ENCODE assay signal across 23 cellular contexts in genomic region chr16:28297784-28298510, GRCh38. TPM values are rescaled to one million over a fixed set of nuclear protein-coding genes. Genes with fewer than 3 reads are reported as not detected.
A peak's percentile ranks its signal among the peaks of the same experiment; 100 is the strongest.
DNase-seq lines count a peak whose midpoint lies in the region; ATAC-seq, FAIRE-seq and TF ChIP-seq lines count a peak whose summit lies in the region.
"Had no signal": no experiment of that assay in that cellular context is flagged by ENCODE, and none has a peak within 500 bp of the region (broad histone marks: within the 10 kb centered on the region; RNA-seq: fewer than 3 reads in every experiment).

No MANE protein-coding gene starts in this region.

- no peaks in the 10 kb centered on the region for H3K9me3 Mint-ChIP-seq in central memory CD8-positive, alpha-beta T cell

- H3K36me3 ChIP-seq in HepG2 (replicated peaks in 1 of 2; ENCODE audit: control insufficient read depth in 1 of 2, insufficient read depth in 2 of 2, low read length in 2 of 2): no peaks in the 10 kb centered on the region
- H3K36me3 ChIP-seq in right lobe of liver: no peaks in the 10 kb centered on the region
- no peaks in the 10 kb centered on the region for H3K36me3 ChIP-seq in thyroid gland
- H3K36me3 ChIP-seq: adrenal gland, BE2C, pancreas, stomach had no signal

- peaks cover 13% of the 10 kb centered on the region; the same call in 1 of the 2 replicates for H4K20me1 ChIP-seq in HepG2 (ENCODE audit: insufficient read depth, low read length)

- no peak for TF ChIP-seq EP300 in HepG2 (IDR thresholded peaks at IDR 0.05; ENCODE audit: low read depth in 2 of 2, low read length in 2 of 2)
- no peak for TF ChIP-seq EP300 in HepG2 (CRISPR knock-in tag; IDR thresholded peaks at IDR 0.05; ENCODE audit: borderline replicate concordance)

- no peaks in the 10 kb centered on the region for H3K27me3 Mint-ChIP-seq in central memory CD8-positive, alpha-beta T cell

- intact Hi-C loops in HepG2 (cut with micrococcal nuclease; ENCODE audit: unreplicated experiment): no loop called here
- intact Hi-C loops in right lobe of liver (cut with DNase I): no loop called here
- intact Hi-C loops in thyroid gland (cut with DNase I): no loop called here

- CTCF ChIA-PET in HepG2 (lab: Yijun Ruan, JAX; ENCODE audit: low intra/inter-chr PET ratio, low total read pairs): no interaction called here

- peak overlapping the region; percentile 75 for H3K4me3 Mint-ChIP-seq in central memory CD8-positive, alpha-beta T cell

- H3K27me3 ChIP-seq in HepG2 (ENCODE audit: control insufficient read depth in 1 of 2, insufficient read depth in 2 of 2, low read length in 2 of 2): peaks cover 15 to 54% of the 10 kb centered on the region in 2 experiments
- H3K27me3 ChIP-seq in right lobe of liver: no peaks in the 10 kb centered on the region
- no peaks in the 10 kb centered on the region for H3K27me3 ChIP-seq in thyroid gland
- H3K27me3 ChIP-seq: adrenal gland, pancreas had no signal

- H3K79me2 ChIP-seq in HepG2 (ENCODE audit: insufficient read depth, low read length): no peaks in the 10 kb centered on the region

- H3K4me1 Mint-ChIP-seq in central memory CD8-positive, alpha-beta T cell: peaks cover 79% of the 10 kb centered on the region

- ATAC-seq in HepG2 (no peak; the same call in 2 of the 3 replicates), right lobe of liver (no peak), HG03196 (IDR thresholded peaks at IDR 0.05; ENCODE audit: unreplicated experiment) (no peak)
- no peak for ATAC-seq in central memory CD8-positive, alpha-beta T cell (replicated peaks; ENCODE audit: extremely low read depth, poor library complexity, severe bottlenecking)
- ATAC-seq: pancreas had no signal

- DNase-seq in HepG2 (ENCODE audit: low spot score) (no peak), right lobe of liver (no peak), NCI-H2029 (lab: John Stamatoyannopoulos, UW) (peak; percentile 17), thyroid gland (peak; percentile 48 to 58), GF-D8 (lab: John Stamatoyannopoulos, UW) (no peak), occipital lobe (lab: John Stamatoyannopoulos, UW) (no peak)
- DNase-seq in central memory CD8-positive, alpha-beta T cell (ENCODE audit: low spot score in 2 of 2): no peak
- DNase-seq: activated CD8-positive, alpha-beta memory T cell treated with anti-CD3 and anti-CD28 coated beads, Interleukin-2, amount 50 U/mL, for 48 hours; adrenal gland; BE2C; EL; erythroblast; Kasumi-1; kidney; midbrain; NCI-H1417 treated with DMSO at 0.1 percent for 48 hours; pancreas; stomach had no signal

- H3K27ac Mint-ChIP-seq in central memory CD8-positive, alpha-beta T cell (ENCODE audit: low read depth): no peak overlapping the region

- TF ChIP-seq CTCF in HepG2 (CRISPR knock-in tag; IDR thresholded peaks at IDR 0.05) (no peak), right lobe of liver (IDR thresholded peaks at IDR 0.05) (no peak), thyroid gland (IDR thresholded peaks at IDR 0.05) (no peak)

- H3K4me2 ChIP-seq in HepG2 (ENCODE audit: low read depth, low read length): no peak overlapping the region
- H3K4me2 ChIP-seq: PC-9 had no signal

- POLR2A ChIA-PET in HepG2 (lab: Yijun Ruan, JAX): no interaction called here

- H3K4me3 ChIP-seq in HepG2 (replicated peaks in 1 of 3; ENCODE audit: insufficient read depth in 1 of 3, low read depth in 2 of 3, low read length in 3 of 3): no peak overlapping the region
- H3K4me3 ChIP-seq in right lobe of liver: no peak overlapping the region
- no peak overlapping the region for H3K4me3 ChIP-seq in thyroid gland (replicated peaks in 1 of 3)
- H3K4me3 ChIP-seq: adrenal gland, pancreas, PC-9, skin epidermis, stomach had no signal

- no peak overlapping the region for H3K27ac ChIP-seq in HepG2 (ENCODE audit: extremely low read length, insufficient read depth, low read length)
- no peak overlapping the region for H3K27ac ChIP-seq in right lobe of liver
- H3K27ac ChIP-seq in thyroid gland: peak overlapping the region; percentile 17 to 24 (median 17)
- H3K27ac ChIP-seq: adrenal gland, pancreas, PC-9, skin epidermis, stomach, VCaP had no signal

- peaks cover 10% of the 10 kb centered on the region for H3K4me1 ChIP-seq in HepG2 (ENCODE audit: insufficient read depth, low read length)
- peaks cover 0 to 3% (median 0%) of the 10 kb centered on the region in 4 donors for H3K4me1 ChIP-seq in right lobe of liver
- H3K4me1 ChIP-seq in thyroid gland: peaks cover 17 to 21% of the 10 kb centered on the region in 2 donors
- H3K4me1 ChIP-seq: BE2C, pancreas had no signal

- H2AFZ ChIP-seq in HepG2 (ENCODE audit: low read length): no peak overlapping the region
- H2AFZ ChIP-seq: PC-9 had no signal

- H3K9ac ChIP-seq in HepG2 (ENCODE audit: insufficient read depth, low read depth, low read length): no peak overlapping the region

- no peaks in the 10 kb centered on the region for H3K9me3 ChIP-seq in HepG2 (ENCODE audit: low read length)
- H3K9me3 ChIP-seq in right lobe of liver: no peaks in the 10 kb centered on the region
- H3K9me3 ChIP-seq in thyroid gland: no peaks in the 10 kb centered on the region
- H3K9me3 ChIP-seq: adrenal gland, BE2C, pancreas, stomach had no signal

- in situ Hi-C loops in HepG2 (cut with HindIII; ENCODE audit: extremely low pct_ligation_motif_present, low pct_unique_long_range_greater_than_20kb): no loop called here

- TF ChIP-seq RAD21 in HepG2 (CRISPR knock-in tag; IDR thresholded peaks at IDR 0.05): no peak

- WGBS in HepG2 (ENCODE audit: low lambda C conversion rate): 12% methylated on average over 8 of the region's 11 CpGs
- 67% methylated on average over 2 of the region's 11 CpGs for WGBS in right lobe of liver (ENCODE audit: insufficient coverage, low coverage, low lambda C conversion rate, missing lambda C conversion rate)
- WGBS in thyroid gland, 2 donors: 48 to 49% methylated on average over 8 to 10 of the region's 11 CpGs

- BruUV-seq in HepG2 (replicated peaks; lab: Mats Ljungman, UMichigan): no TSS peak

- no peak for TF ChIP-seq POLR2A in HepG2 (IDR thresholded peaks at IDR 0.05; ENCODE audit: insufficient read depth in 1 of 2, low read depth in 2 of 2, low read length in 2 of 2)
- no peak for TF ChIP-seq POLR2A in right lobe of liver (IDR thresholded peaks at IDR 0.05)
- no peak for TF ChIP-seq POLR2A in thyroid gland (IDR thresholded peaks at IDR 0.05)

- no peak for FAIRE-seq in HepG2 (lab: Jason Lieb, UNC)
- FAIRE-seq: GM12892, kidney, pancreas had no signal

- peaks cover 11% of the 10 kb centered on the region for H3K36me3 Mint-ChIP-seq in central memory CD8-positive, alpha-beta T cell (ENCODE audit: insufficient read depth)

TF ChIP-seq in HepG2, 621 proteins besides CTCF, POLR2A, EP300 and RAD21 (continues in another document):
- TF ChIP-seq ZSCAN31 (CRISPR knock-in tag; IDR thresholded peaks at IDR 0.05; ENCODE audit: low read depth) (no peak), MIER2 (CRISPR knock-in tag; IDR thresholded peaks at IDR 0.05) (peak; percentile 71; the same call in 1 of the 2 replicates), ZNF451 (CRISPR knock-in tag; IDR thresholded peaks at IDR 0.05) (no peak)

RNA-seq across cellular contexts. Expression of gene SBK1, which starts 5.6 kb away (rescaled TPM):
- total RNA-seq in HepG2 (2016; rRNA removed; fragmentation: Illumina TruSeq; extraction: Trizol): 0.15 and 0.18 TPM in 2 replicates
- total RNA-seq in HepG2 (2016; cell fraction: cytosol; rRNA removed; fragmentation: Illumina TruSeq; extraction: Trizol; ENCODE audit: low read depth): 0.09 TPM in 1 of 2 replicates, not detected in the other
- 0.19 and 0.25 TPM in 2 replicates for total RNA-seq in HepG2 (2016; cell fraction: insoluble cytoplasmic fraction; rRNA removed; fragmentation: Illumina TruSeq; extraction: Trizol)
- total RNA-seq in HepG2 (2016; cell fraction: membrane; rRNA removed; fragmentation: Illumina TruSeq; extraction: Trizol): 0.22 and 0.28 TPM in 2 replicates
- total RNA-seq in HepG2 (2016; cell fraction: nucleus; rRNA removed; fragmentation: Illumina TruSeq; extraction: Trizol): 0.13 and 0.16 TPM in 2 replicates
- polyA plus RNA-seq in HepG2 (2011; rRNA removed): 0.17 and 0.26 TPM in 2 replicates
- polyA plus RNA-seq in HepG2 (2011; cell fraction: cytosol; rRNA removed): 0.19 and 0.26 TPM in 2 replicates
- 0.59 and 0.61 TPM in 2 replicates for polyA plus RNA-seq in HepG2 (2011; cell fraction: nucleus; rRNA removed)
- polyA plus RNA-seq in HepG2 (2012): 0.44 and 0.76 TPM in 2 replicates
- polyA plus RNA-seq in HepG2 (2016; cell fraction: cytosol; fragmentation: Illumina TruSeq; extraction: Trizol; ENCODE audit: low read depth): 0.06 and 0.08 TPM in 2 replicates
- polyA plus RNA-seq in HepG2 (2016; cell fraction: insoluble cytoplasmic fraction; fragmentation: Illumina TruSeq; extraction: Trizol; ENCODE audit: low read depth): 0.66 and 0.71 TPM in 2 replicates
- 0.19 and 0.34 TPM in 2 replicates for polyA plus RNA-seq in HepG2 (2016; cell fraction: membrane; fragmentation: Illumina TruSeq; extraction: Trizol; ENCODE audit: low read depth)
- polyA plus RNA-seq in HepG2 (2016; cell fraction: nucleus; fragmentation: Illumina TruSeq; extraction: Trizol; ENCODE audit: insufficient read depth, low read depth): 0.70 and 0.92 TPM in 2 replicates
- 0.16 and 0.52 TPM in 2 replicates for polyA minus RNA-seq in HepG2 (2011; rRNA and poly(A)+ RNA removed; ENCODE audit: low replicate concordance)
- 0.26 and 0.59 TPM in 2 replicates for polyA minus RNA-seq in HepG2 (2011; cell fraction: cytosol; rRNA and poly(A)+ RNA removed)
- polyA minus RNA-seq in HepG2 (2011; cell fraction: nucleus; rRNA and poly(A)+ RNA removed): 0.13 and 0.25 TPM in 2 replicates
- under 1 TPM; 0.04 to 0.12 (median 0.07) TPM for total RNA-seq in right lobe of liver
- total RNA-seq in thyroid gland: 1 to 10 TPM; 2.8 to 6.8 (median 4.8) TPM
- 19.5 TPM for total RNA-seq in occipital lobe

Comparison
In these comparisons a context has a peak if more than half of its experiments do, and no peak if none do; other contexts are left out.
1. DNase-seq: peak in NCI-H2029 (single experiment) and thyroid gland (2 of 2); none in HepG2 (single experiment), right lobe of liver (0 of 3), central memory CD8-positive, alpha-beta T cell (0 of 2), GF-D8 (single experiment) and occipital lobe (single experiment).
2. H3K27ac ChIP-seq: peak in thyroid gland (3 of 3); none in HepG2 (single experiment) and right lobe of liver (0 of 3).